ENCODE assay signal across 11 cellular contexts in the genomic region with DNA sequence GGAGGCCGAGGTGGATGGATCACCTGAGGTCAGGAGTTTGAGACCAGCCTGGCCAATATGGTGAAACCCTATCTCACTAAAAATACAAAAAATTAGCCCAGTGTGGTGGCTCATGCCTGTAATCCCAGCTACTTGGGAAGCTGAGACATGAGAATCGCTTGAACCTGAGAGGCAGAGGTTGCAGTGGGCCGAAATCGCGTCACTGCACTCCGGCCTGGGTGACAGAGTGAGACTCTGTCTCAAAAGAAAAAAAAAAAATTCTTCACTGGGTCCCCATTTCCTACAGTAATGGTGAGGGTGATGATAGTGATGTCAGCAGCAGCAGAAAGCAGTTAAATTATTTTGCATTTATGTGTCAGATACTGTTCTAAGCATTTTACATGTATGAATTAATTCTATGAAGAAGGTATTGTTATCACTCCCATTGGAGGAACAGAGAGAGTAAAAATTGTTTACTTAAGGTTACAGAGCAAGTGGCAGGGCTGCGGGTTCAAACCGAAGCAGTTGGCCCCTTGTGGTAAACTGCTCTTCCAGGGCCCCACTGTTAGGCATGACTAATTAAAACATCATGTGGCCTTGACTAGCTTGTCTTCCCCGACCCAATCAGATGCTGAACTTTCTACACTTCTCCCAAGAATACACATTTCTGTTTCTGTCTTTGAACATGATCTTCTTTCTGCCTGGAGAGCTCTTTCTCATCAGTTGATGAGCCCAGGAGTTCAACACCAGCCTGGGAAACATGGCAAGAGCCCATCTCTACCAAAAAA. TPM values are rescaled to one million over a fixed set of nuclear protein-coding genes. Genes with fewer than 3 reads are reported as not detected.
A peak's percentile ranks its signal among the peaks of the same experiment; 100 is the strongest.
DNase-seq lines count a peak whose midpoint lies in the region; ATAC-seq and FAIRE-seq lines count a peak whose summit lies in the region.
"Had no signal": no experiment of that assay in that cellular context is flagged by ENCODE, and none has a peak within 500 bp of the region (broad histone marks: within the 10 kb centered on the region; RNA-seq: fewer than 3 reads in every experiment).

No MANE protein-coding gene starts in this region.

- CTCF ChIA-PET in activated CD8-positive, alpha-beta memory T cell treated with anti-CD3 and anti-CD28 coated beads, Interleukin-2, amount 10 ng/mL, durations not matched to agents 7 days and 5 days (lab: Charles Lee), result interaction anchor here (0.7 to 1.7 kb wide), 5 partner anchors 42 to 142 kb away, joined by 3 to 6 read pairs (median 6); a partner anchor contains a TSS

- H3K4me1 ChIP-seq in small intestine (ENCODE audit: control insufficient read depth in 2 of 2, insufficient read depth in 1 of 2, low read depth in 1 of 2, low read length in 1 of 2), result peaks cover 0 to under 1% of the 10 kb centered on the region in 2 donors

- no peaks in the 10 kb centered on the region for H3K27me3 ChIP-seq in small intestine (ENCODE audit: control insufficient read depth in 2 of 2, insufficient read depth in 2 of 2, low read length in 2 of 2)
- H3K27me3 ChIP-seq: upper lobe of left lung had no signal

- H3K4me3 ChIP-seq in small intestine (ENCODE audit: low read depth in 1 of 2, low read length in 2 of 2), result no peak overlapping the region
- H3K4me3 ChIP-seq: upper lobe of left lung had no signal

- peak overlapping the region; percentile 56 for H3K4me3 Mint-ChIP-seq in activated CD8-positive, alpha-beta memory T cell treated with anti-CD3 and anti-CD28 coated beads, Interleukin-2, amount 10 ng/mL, durations not matched to agents 7 days and 5 days

- H3K36me3 Mint-ChIP-seq in activated CD8-positive, alpha-beta memory T cell treated with anti-CD3 and anti-CD28 coated beads, Interleukin-2, amount 10 ng/mL, durations not matched to agents 7 days and 5 days, result peaks cover 52% of the 10 kb centered on the region

- H3K4me1 Mint-ChIP-seq in activated CD8-positive, alpha-beta memory T cell treated with anti-CD3 and anti-CD28 coated beads, Interleukin-2, amount 10 ng/mL, durations not matched to agents 7 days and 5 days, result peaks cover 56% of the 10 kb centered on the region

- peak; percentile 84 for ATAC-seq in activated CD8-positive, alpha-beta memory T cell treated with anti-CD3 and anti-CD28 coated beads, Interleukin-2, amount 10 ng/mL, durations not matched to agents 7 days and 5 days
- no peak for ATAC-seq in HG03196 (IDR thresholded peaks at IDR 0.05; ENCODE audit: unreplicated experiment)
- ATAC-seq: PC-3 had no signal

- H3K9me3 ChIP-seq in small intestine (ENCODE audit: control insufficient read depth, low read depth), result no peaks in the 10 kb centered on the region
- H3K9me3 ChIP-seq: upper lobe of left lung had no signal

- H3K36me3 ChIP-seq in small intestine (ENCODE audit: control insufficient read depth in 2 of 2, insufficient read depth in 2 of 2, low read length in 2 of 2), result peaks cover 2 to 21% of the 10 kb centered on the region in 2 donors

- H3K9me3 Mint-ChIP-seq in activated CD8-positive, alpha-beta memory T cell treated with anti-CD3 and anti-CD28 coated beads, Interleukin-2, amount 10 ng/mL, durations not matched to agents 7 days and 5 days (ENCODE audit: low read depth), result no peaks in the 10 kb centered on the region

- FAIRE-seq in small intestine (lab: Jason Lieb, UNC), result no peak
- FAIRE-seq: H1 had no signal

- no peaks in the 10 kb centered on the region for H3K27me3 Mint-ChIP-seq in activated CD8-positive, alpha-beta memory T cell treated with anti-CD3 and anti-CD28 coated beads, Interleukin-2, amount 10 ng/mL, durations not matched to agents 7 days and 5 days

- WGBS in small intestine, 3 donors, result 66 to 90% (median 83%) methylated on average over 9 of the region's 9 CpGs

- H3K27ac Mint-ChIP-seq in activated CD8-positive, alpha-beta memory T cell treated with anti-CD3 and anti-CD28 coated beads, Interleukin-2, amount 10 ng/mL, durations not matched to agents 7 days and 5 days, result peak overlapping the region; percentile 96

- peak; percentile 85 for DNase-seq in activated CD8-positive, alpha-beta memory T cell treated with anti-CD3 and anti-CD28 coated beads, Interleukin-2, amount 10 ng/mL, durations not matched to agents 7 days and 5 days
- no peak for DNase-seq in activated CD8-positive, alpha-beta memory T cell treated with anti-CD3 and anti-CD28 coated beads, Interleukin-2, amount 50 U/mL, for 48 hours
- DNase-seq in NOMO-1 treated with DMSO at 0.1 percent for 48 hours (lab: John Stamatoyannopoulos, UW; ENCODE audit: unreplicated experiment), result peak; percentile 69
- DNase-seq in amniotic epithelial cell (ENCODE audit: low read depth), result peak; percentile 80
- DNase-seq in small intestine, result peak; percentile 22
- no peak for DNase-seq in central memory CD4-positive, alpha-beta T cell
- no peak for DNase-seq in amniotic stem cell (lab: John Stamatoyannopoulos, UW)
- DNase-seq: PC-3, upper lobe of left lung had no signal

- H3K27ac ChIP-seq in small intestine (ENCODE audit: low read depth in 1 of 2, low read length in 1 of 2), result peak overlapping the region in 1 of 2 donors; percentile 42

RNA-seq across cellular contexts. Expression of a gene that starts 45.8 kb away (rescaled TPM):
- total RNA-seq in activated CD8-positive, alpha-beta memory T cell treated with anti-CD3 and anti-CD28 coated beads, Interleukin-2, amount 10 ng/mL, durations not matched to agents 7 days and 5 days, result 10 to 100 TPM; 90.5 to 97.6 TPM
- polyA plus RNA-seq in small intestine, result 10 to 100 TPM; 49.0 to 76.5 (median 55.7) TPM
- total RNA-seq: PC-3 had no signal

RNA-seq across cellular contexts. Expression of a gene that starts 54.1 kb away (rescaled TPM):
- 100 to 1,000 TPM; 118 to 127 TPM for total RNA-seq in activated CD8-positive, alpha-beta memory T cell treated with anti-CD3 and anti-CD28 coated beads, Interleukin-2, amount 10 ng/mL, durations not matched to agents 7 days and 5 days
- polyA plus RNA-seq in small intestine, result 10 to 100 TPM in 2 of 3 donors, 1 to 10 TPM in 1; 2.7 to 18.3 (median 11.3) TPM
- total RNA-seq: PC-3 had no signal

Comparison
In these comparisons a context has a peak if more than half of its experiments do, and no peak if none do; other contexts are left out.
1. DNase-seq: peak in activated CD8-positive, alpha-beta memory T cell treated with anti-CD3 and anti-CD28 coated beads, Interleukin-2, amount 10 ng/mL, durations not matched to agents 7 days and 5 days (single experiment), NOMO-1 treated with DMSO at 0.1 percent for 48 hours (single experiment), amniotic epithelial cell (single experiment) and small intestine (single experiment); none in activated CD8-positive, alpha-beta memory T cell treated with anti-CD3 and anti-CD28 coated beads, Interleukin-2, amount 50 U/mL, for 48 hours (single experiment), central memory CD4-positive, alpha-beta T cell (single experiment) and amniotic stem cell (single experiment).